ENCODE assay signal across 8 cellular contexts in the genomic region with DNA sequence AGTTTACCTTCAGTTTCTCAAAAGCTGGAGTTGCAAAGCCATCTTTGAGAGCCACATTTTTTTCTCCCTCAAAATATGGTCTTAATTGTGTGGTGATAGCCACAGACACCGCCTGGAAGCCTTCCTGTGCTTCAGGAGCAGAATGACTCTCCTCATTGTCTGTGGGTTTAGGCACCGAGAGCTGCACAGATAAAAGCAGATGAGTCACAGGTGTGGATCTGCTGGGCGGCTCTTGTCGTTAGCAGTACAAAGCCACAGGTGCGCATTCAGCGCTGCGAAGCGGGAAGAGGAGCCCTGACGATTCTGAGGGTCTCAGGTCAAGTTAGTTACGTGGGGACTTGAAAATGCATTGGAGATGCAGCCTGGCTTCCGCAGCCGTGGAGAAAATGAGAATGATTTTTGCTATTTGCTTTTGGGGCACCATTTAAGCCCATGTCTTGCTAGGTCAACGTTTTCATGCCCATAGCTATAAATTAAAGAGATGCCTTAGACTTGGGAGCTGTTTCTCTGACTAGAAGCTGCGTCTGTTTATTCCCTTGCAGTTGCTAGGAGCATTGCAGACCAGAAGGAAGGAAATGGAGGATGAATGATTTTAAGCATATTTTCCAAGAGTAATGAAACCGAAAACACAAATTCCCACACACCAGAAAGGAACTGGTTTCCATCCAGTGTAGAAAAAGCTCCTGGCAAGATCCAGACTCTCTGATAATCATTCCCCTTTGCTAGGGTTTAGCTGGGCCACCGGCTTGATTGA. TPM values are rescaled to one million over a fixed set of nuclear protein-coding genes. Genes with fewer than 3 reads are reported as not detected.
DNase-seq lines count a peak whose midpoint lies in the region; ATAC-seq and TF ChIP-seq lines count a peak whose summit lies in the region.

No MANE protein-coding gene starts in this region.

- H3K36me3 ChIP-seq in left lung, result no peaks in the 10 kb centered on the region

- ATAC-seq in left lung, result no peak
- ATAC-seq in GM18909 (IDR thresholded peaks at IDR 0.05; ENCODE audit: poor library complexity, unreplicated experiment), result no peak

- TF ChIP-seq CTCF in left lung (IDR thresholded peaks at IDR 0.05), result no peak

- no peak overlapping the region for H3K4me3 ChIP-seq in left lung

- no peaks in the 10 kb centered on the region for H3K27me3 ChIP-seq in left lung

- DNase-seq in HT1080 (ENCODE audit: low read depth), result peak; percentile 21
- DNase-seq in activated CD4-positive, alpha-beta T cell treated with anti-CD3 and anti-CD28 coated beads, Interleukin-2, amount 50 U/mL, for 48 hours, result peak; percentile 39 to 49
- peak in 34 of 42 donors; percentile 14 to 88 (median 53) for DNase-seq in head of caudate nucleus
- peak; percentile 16 for DNase-seq in stimulated activated CD4-positive, alpha-beta T cell treated with anti-CD3 and anti-CD28 coated beads, Interleukin-4, amount 100 ng/mL, for 1 hour
- no peak for DNase-seq in DMS 273 (lab: John Stamatoyannopoulos, UW; ENCODE audit: unreplicated experiment)
- DNase-seq in left lung, result no peak
- no peak for DNase-seq in AG08396 (ENCODE audit: low spot score)

- peaks cover 0 to 4% of the 10 kb centered on the region in 2 donors for H3K9me3 ChIP-seq in left lung

- H3K4me1 ChIP-seq in left lung, result no peaks in the 10 kb centered on the region

- no peak overlapping the region for H3K27ac ChIP-seq in left lung

- intact Hi-C loops in head of caudate nucleus (cut with DNase I) (no loop called here), left lung (cut with DNase I) (no loop called here)

RNA-seq across cellular contexts. Expression of gene KLHL29, which starts 51.5 kb away (rescaled TPM):
- 6.0 and 6.8 TPM in 2 replicates for total RNA-seq in HT1080 (2014; rRNA removed; shearing (Covaris generic))
- polyA plus RNA-seq in HT1080 (2015; cell fraction: cytosol; rRNA removed), result 6.1 and 7.4 TPM in 2 replicates
- 11.0 and 11.3 TPM in 2 replicates for polyA plus RNA-seq in HT1080 (2015; cell fraction: nucleus; rRNA removed)
- total RNA-seq in left lung, result 10 to 100 TPM in 1 of 2 donors, 1 to 10 TPM in 1; 9.5 to 10.5 TPM

Comparison
In these comparisons a context has a peak if more than half of its experiments do, and no peak if none do; other contexts are left out.
1. DNase-seq: peak in HT1080 (single experiment), activated CD4-positive, alpha-beta T cell treated with anti-CD3 and anti-CD28 coated beads, Interleukin-2, amount 50 U/mL, for 48 hours (2 of 2), head of caudate nucleus (34 of 42) and stimulated activated CD4-positive, alpha-beta T cell treated with anti-CD3 and anti-CD28 coated beads, Interleukin-4, amount 100 ng/mL, for 1 hour (single experiment); none in DMS 273 (single experiment), left lung (0 of 2) and AG08396 (single experiment).